Comparison of ENCODE assay signal across 25 cellular contexts in the genomic region with DNA sequence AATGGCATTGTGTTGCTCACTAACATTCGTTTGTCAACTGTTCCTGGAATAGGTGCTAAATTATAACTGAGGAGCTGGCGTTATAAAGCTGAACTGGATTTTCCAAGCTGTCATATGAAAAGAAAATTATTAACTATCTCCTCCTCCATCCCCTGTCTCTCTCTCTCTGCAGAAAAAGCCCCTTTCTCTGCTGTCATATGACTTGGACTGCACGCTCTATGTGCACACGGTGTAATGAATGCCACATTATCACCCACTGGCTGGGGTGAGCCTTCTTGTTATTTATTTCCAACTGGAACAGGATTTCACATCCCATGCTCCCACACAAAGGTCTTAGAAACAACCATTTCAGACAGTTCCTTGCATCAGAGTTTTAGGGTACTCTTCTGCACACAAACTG.
"Had no signal": no experiment of that assay in that cellular context is flagged by ENCODE, and none has a peak within 500 bp of the region (broad histone marks: within the 10 kb centered on the region; RNA-seq: fewer than 3 reads in every experiment).

No MANE protein-coding gene starts in this region.

- H3K27me3 ChIP-seq: esophagus muscularis mucosa, heart right ventricle, neural progenitor cell, ovary, right lobe of liver, thyroid gland, vagina had no signal

- H3K9me3 Mint-ChIP-seq: memory B cell, natural killer cell had no signal

- H3K4me1 ChIP-seq: foreskin keratinocyte, neural progenitor cell, right lobe of liver had no signal

- H3K9me3 ChIP-seq: esophagus muscularis mucosa, heart right ventricle, lower lobe of right lung, ovary, right lobe of liver, thyroid gland, vagina had no signal

- H3K4me3 ChIP-seq: coronary artery, esophagus muscularis mucosa, heart right ventricle, lower lobe of right lung, neural progenitor cell, ovary, right lobe of liver, thyroid gland, vagina had no signal

- H3K4me2 ChIP-seq: neural progenitor cell had no signal

- H3K36me3 ChIP-seq: esophagus muscularis mucosa, heart right ventricle, lower lobe of right lung, neural progenitor cell, ovary, right lobe of liver, thyroid gland, vagina had no signal

- H3K36me3 Mint-ChIP-seq: memory B cell, natural killer cell, neural progenitor cell had no signal

- H3K4me3 Mint-ChIP-seq: memory B cell; natural killer cell; neural progenitor cell; stimulated activated naive CD8-positive, alpha-beta T cell treated with anti-CD3 and anti-CD28 coated beads, Interleukin-15, amount 100 ng/mL, for 72 hours had no signal

- ATAC-seq: foreskin keratinocyte; heart right ventricle; left ventricle myocardium superior; lower lobe of right lung; natural killer cell; right lobe of liver; stimulated activated naive CD8-positive, alpha-beta T cell treated with anti-CD3 and anti-CD28 coated beads, Interleukin-15, amount 100 ng/mL, for 72 hours had no signal

- H3K4me1 Mint-ChIP-seq: memory B cell, natural killer cell had no signal

- H2AFZ ChIP-seq: neural progenitor cell had no signal

- DNase-seq: dermis blood vessel endothelial cell; effector memory CD4-positive, alpha-beta T cell; foreskin keratinocyte; glutamatergic neuron; heart right ventricle; hippocampal formation; kidney glomerular epithelial cell; left ventricle myocardium superior; lower lobe of right lung; natural killer cell; ovary; small intestine; stimulated activated CD4-positive, alpha-beta T cell treated with anti-CD3 and anti-CD28 coated beads, Interleukin-15, amount 100 ng/mL, for 24 hours; stimulated activated CD4-positive, alpha-beta T cell treated with anti-CD3 and anti-CD28 coated beads, Interleukin-2, amount 100 ng/mL, for 48 hours; stimulated activated naive CD4-positive, alpha-beta T cell; stimulated activated naive CD8-positive, alpha-beta T cell treated with anti-CD3 and anti-CD28 coated beads, Interleukin-15, amount 100 ng/mL, for 72 hours; thyroid gland; trophoblast cell had no signal

- H3K27me3 Mint-ChIP-seq: stimulated activated naive CD8-positive, alpha-beta T cell treated with anti-CD3 and anti-CD28 coated beads, Interleukin-15, amount 100 ng/mL, for 72 hours had no signal

- H3K27ac Mint-ChIP-seq: memory B cell; natural killer cell; neural progenitor cell; progenitor cell of endocrine pancreas; stimulated activated naive CD8-positive, alpha-beta T cell treated with anti-CD3 and anti-CD28 coated beads, Interleukin-15, amount 100 ng/mL, for 72 hours had no signal

- H3K9ac ChIP-seq: neural progenitor cell had no signal

- H3K27ac ChIP-seq: coronary artery, esophagus muscularis mucosa, foreskin keratinocyte, heart right ventricle, lower lobe of right lung, neural progenitor cell, ovary, right lobe of liver, thyroid gland, vagina had no signal
